Comparison of ENCODE assay signal across 16 cellular contexts in the genomic region with DNA sequence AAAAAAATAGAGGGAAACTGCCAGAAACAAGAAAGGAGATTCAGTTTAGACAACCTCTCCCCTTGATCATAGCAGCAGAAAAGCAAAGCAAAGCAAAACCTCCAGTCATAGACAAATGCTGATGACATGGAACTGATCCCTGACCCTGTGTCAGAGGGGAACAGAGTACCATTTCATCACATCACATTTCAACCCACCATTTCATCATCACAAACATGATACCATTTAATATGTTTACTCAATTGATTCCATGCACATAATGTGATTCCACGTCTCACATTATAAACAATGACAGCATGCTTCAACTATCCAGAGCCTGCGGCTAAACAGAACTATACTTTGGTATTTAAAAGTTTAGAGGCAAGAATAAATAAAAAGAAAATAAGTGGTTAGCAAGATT. TPM values are rescaled to one million over a fixed set of nuclear protein-coding genes. Genes with fewer than 3 reads are reported as not detected.
DNase-seq lines count a peak whose midpoint lies in the region; ATAC-seq, FAIRE-seq and TF ChIP-seq lines count a peak whose summit lies in the region.
"Had no signal": no experiment of that assay in that cellular context is flagged by ENCODE, and none has a peak within 500 bp of the region (broad histone marks: within the 10 kb centered on the region; RNA-seq: fewer than 3 reads in every experiment).

No MANE protein-coding gene starts in this region.

- no peaks in the 10 kb centered on the region for H3K9me3 ChIP-seq in HepG2 (ENCODE audit: low read length)
- H3K9me3 ChIP-seq: thyroid gland had no signal

- no peak overlapping the region for H3K9ac ChIP-seq in HepG2 (ENCODE audit: insufficient read depth, low read depth, low read length)

- TF ChIP-seq EP300 in HepG2 (IDR thresholded peaks at IDR 0.05; ENCODE audit: low read depth in 2 of 2, low read length in 2 of 2) (peak; percentile 35 to 51; a peak in 1 of 4 replicates), HepG2 (CRISPR knock-in tag; IDR thresholded peaks at IDR 0.05; ENCODE audit: borderline replicate concordance) (no peak)

- no peaks in the 10 kb centered on the region for H4K20me1 ChIP-seq in HepG2 (ENCODE audit: insufficient read depth, low read length)

- no peak overlapping the region for H3K4me3 ChIP-seq in astrocyte of the spinal cord (ENCODE audit: low read depth, low read length)
- H3K4me3 ChIP-seq in HepG2 (replicated peaks in 1 of 3; ENCODE audit: insufficient read depth in 1 of 3, low read depth in 2 of 3, low read length in 3 of 3) = no peak overlapping the region
- H3K4me3 ChIP-seq in H7 (ENCODE audit: insufficient read depth, low read depth, low read length) = no peak overlapping the region
- H3K4me3 ChIP-seq: thyroid gland had no signal

- H3K4me3 Mint-ChIP-seq in activated CD4-positive, alpha-beta T cell treated with anti-CD3 and anti-CD28 coated beads for 36 hours = no peak overlapping the region
- H3K4me3 Mint-ChIP-seq: CD4-positive, alpha-beta T cell; dendritic cell treated with granulocyte-macrophage colony-stimulating factor and Interleukin-4, amounts not matched to agents 40 ng/mL and 50 ng/mL, for 4 days had no signal

- DNase-seq in AG08396 (ENCODE audit: low spot score) = peak; percentile 71
- DNase-seq in HPDE6-E6E7 (ENCODE audit: extremely low spot score) = peak; percentile 14
- DNase-seq in astrocyte of the spinal cord (ENCODE audit: low read depth, low spot score) = peak; percentile 80
- DNase-seq in HepG2 (ENCODE audit: low spot score) = peak; percentile 37
- no peak for DNase-seq in H7
- no peak for DNase-seq in posterior vena cava (ENCODE audit: low spot score)
- no peak for DNase-seq in activated CD4-positive, alpha-beta T cell treated with anti-CD3 and anti-CD28 coated beads for 36 hours
- no peak for DNase-seq in head of caudate nucleus
- DNase-seq: activated CD4-positive, alpha-beta T cell treated with anti-CD3 and anti-CD28 coated beads for 1 hour; CD4-positive, alpha-beta T cell; hippocampal formation; midbrain; NCI-H2227 treated with DMSO at 0.1 percent for 48 hours; SIG-M5; thyroid gland had no signal

- TF ChIP-seq RAD21 in HepG2 (CRISPR knock-in tag; IDR thresholded peaks at IDR 0.05) = no peak

- peak; percentile 86 for ATAC-seq in HepG2
- ATAC-seq in activated CD4-positive, alpha-beta T cell treated with anti-CD3 and anti-CD28 coated beads for 36 hours = no peak

- no peaks in the 10 kb centered on the region for H3K27me3 ChIP-seq in HepG2 (ENCODE audit: control insufficient read depth in 1 of 2, insufficient read depth in 2 of 2, low read length in 2 of 2)
- no peaks in the 10 kb centered on the region for H3K27me3 ChIP-seq in H7 (ENCODE audit: control insufficient read depth, insufficient read depth, low read length)
- H3K27me3 ChIP-seq: thyroid gland had no signal

- H3K27ac Mint-ChIP-seq in activated CD4-positive, alpha-beta T cell treated with anti-CD3 and anti-CD28 coated beads for 36 hours = no peak overlapping the region
- H3K27ac Mint-ChIP-seq: CD4-positive, alpha-beta T cell; dendritic cell treated with granulocyte-macrophage colony-stimulating factor and Interleukin-4, amounts not matched to agents 40 ng/mL and 50 ng/mL, for 4 days had no signal

- no peak for TF ChIP-seq CTCF in astrocyte of the spinal cord (IDR thresholded peaks at IDR 0.05; ENCODE audit: low read depth, low read length)
- no peak for TF ChIP-seq CTCF in HepG2 (CRISPR knock-in tag; IDR thresholded peaks at IDR 0.05)

- no peaks in the 10 kb centered on the region for H3K79me2 ChIP-seq in HepG2 (ENCODE audit: insufficient read depth, low read length)

- no TSS peak for BruUV-seq in HepG2 (replicated peaks; lab: Mats Ljungman, UMichigan)

- H3K36me3 Mint-ChIP-seq in activated CD4-positive, alpha-beta T cell treated with anti-CD3 and anti-CD28 coated beads for 36 hours (ENCODE audit: low read depth) = peaks cover 4% of the 10 kb centered on the region

- H3K4me1 ChIP-seq in HepG2 (ENCODE audit: insufficient read depth, low read length) = peaks cover 13% of the 10 kb centered on the region; the same call in 1 of the 2 replicates

- POLR2A ChIA-PET in HepG2 (lab: Yijun Ruan, JAX) = no interaction called here
- POLR2A ChIA-PET in activated CD4-positive, alpha-beta T cell treated with anti-CD3 and anti-CD28 coated beads for 36 hours (lab: Charles Lee) = no interaction called here

- FAIRE-seq in HepG2 (lab: Jason Lieb, UNC) = no peak

- CTCF ChIA-PET in HepG2 (lab: Yijun Ruan, JAX; ENCODE audit: low intra/inter-chr PET ratio, low total read pairs) = no interaction called here
- CTCF ChIA-PET in activated CD4-positive, alpha-beta T cell treated with anti-CD3 and anti-CD28 coated beads for 36 hours (lab: Charles Lee) = interaction anchor here (0.5 kb wide), 1 partner anchor 14 kb away, joined by 3 read pairs; no protein-coding TSS in a partner anchor

- no peak overlapping the region for H3K27ac ChIP-seq in HepG2 (ENCODE audit: extremely low read length, insufficient read depth, low read length)
- H3K27ac ChIP-seq: thyroid gland had no signal

- H3K4me2 ChIP-seq in HepG2 (ENCODE audit: low read depth, low read length) = no peak overlapping the region

- no peak overlapping the region for H2AFZ ChIP-seq in HepG2 (ENCODE audit: low read length)

- in situ Hi-C loops in astrocyte of the spinal cord (cut with HindIII; ENCODE audit: low sequenced_read_pairs) (no loop called here), HepG2 (cut with HindIII; ENCODE audit: extremely low pct_ligation_motif_present, low pct_unique_long_range_greater_than_20kb) (loop anchor here (10.0 kb wide), 2 partner anchors 742 to 802 kb away; no protein-coding TSS in a partner anchor)

- WGBS in HepG2 (ENCODE audit: low lambda C conversion rate) = 4% methylated on average over 2 of the region's 2 CpGs

- intact Hi-C loops in HepG2 (cut with micrococcal nuclease; ENCODE audit: unreplicated experiment) (loop anchor here (10.0 kb wide), 2 partner anchors 82 to 412 kb away; no protein-coding TSS in a partner anchor), posterior vena cava (cut with DNase I) (no loop called here), head of caudate nucleus (cut with DNase I) (loop anchor here (10.0 kb wide), 2 partner anchors 332 to 432 kb away; a partner anchor contains a TSS)
- intact Hi-C loops in activated CD4-positive, alpha-beta T cell treated with anti-CD3 and anti-CD28 coated beads for 36 hours (cut with DNase I, micrococcal nuclease) = loop anchor here in 1 of 2 experiments (10.0 kb wide), 2 partner anchors 322 to 432 kb away; no protein-coding TSS in a partner anchor

- H3K27me3 Mint-ChIP-seq in activated CD4-positive, alpha-beta T cell treated with anti-CD3 and anti-CD28 coated beads for 36 hours = no peaks in the 10 kb centered on the region
- H3K27me3 Mint-ChIP-seq: CD4-positive, alpha-beta T cell; dendritic cell treated with granulocyte-macrophage colony-stimulating factor and Interleukin-4, amounts not matched to agents 40 ng/mL and 50 ng/mL, for 4 days had no signal

- peaks cover 39% of the 10 kb centered on the region for H3K4me1 Mint-ChIP-seq in activated CD4-positive, alpha-beta T cell treated with anti-CD3 and anti-CD28 coated beads for 36 hours

- H3K36me3 ChIP-seq in HepG2 (replicated peaks in 1 of 2; ENCODE audit: control insufficient read depth in 1 of 2, insufficient read depth in 2 of 2, low read length in 2 of 2) = no peaks in the 10 kb centered on the region
- H3K36me3 ChIP-seq in H7 (replicated peaks; ENCODE audit: control insufficient read depth, insufficient read depth, low read length) = no peaks in the 10 kb centered on the region
- H3K36me3 ChIP-seq: thyroid gland had no signal

- no peak for TF ChIP-seq POLR2A in HepG2 (IDR thresholded peaks at IDR 0.05; ENCODE audit: insufficient read depth in 1 of 2, low read depth in 2 of 2, low read length in 2 of 2)

- no peaks in the 10 kb centered on the region for H3K9me3 Mint-ChIP-seq in activated CD4-positive, alpha-beta T cell treated with anti-CD3 and anti-CD28 coated beads for 36 hours (ENCODE audit: low read depth)
- H3K9me3 Mint-ChIP-seq: CD4-positive, alpha-beta T cell; dendritic cell treated with granulocyte-macrophage colony-stimulating factor and Interleukin-4, amounts not matched to agents 40 ng/mL and 50 ng/mL, for 4 days had no signal

TF ChIP-seq in HepG2, 621 proteins besides CTCF, POLR2A, EP300 and RAD21 (continues in another document):
- TF ChIP-seq POGZ (CRISPR knock-in tag; IDR thresholded peaks at IDR 0.05) = no peak

RNA-seq across cellular contexts. Expression of a gene that starts 28.7 kb away (rescaled TPM):
- not detected in 2 replicates for total RNA-seq in HepG2 (2016; rRNA removed; fragmentation: Illumina TruSeq; extraction: Trizol)
- total RNA-seq in HepG2 (2016; cell fraction: cytosol; rRNA removed; fragmentation: Illumina TruSeq; extraction: Trizol; ENCODE audit: low read depth) = not detected in 2 replicates
- total RNA-seq in HepG2 (2016; cell fraction: insoluble cytoplasmic fraction; rRNA removed; fragmentation: Illumina TruSeq; extraction: Trizol) = not detected in 2 replicates
- not detected in 2 replicates for total RNA-seq in HepG2 (2016; cell fraction: membrane; rRNA removed; fragmentation: Illumina TruSeq; extraction: Trizol)
- not detected in 2 replicates for total RNA-seq in HepG2 (2016; cell fraction: nucleus; rRNA removed; fragmentation: Illumina TruSeq; extraction: Trizol)
- not detected in 2 replicates for polyA plus RNA-seq in HepG2 (2011; rRNA removed)
- polyA plus RNA-seq in HepG2 (2011; cell fraction: cytosol; rRNA removed) = not detected in 2 replicates
- polyA plus RNA-seq in HepG2 (2011; cell fraction: nucleus; rRNA removed) = 0.05 TPM in 1 of 2 replicates, not detected in the other
- 0.09 TPM in 1 of 2 replicates, not detected in the other for polyA plus RNA-seq in HepG2 (2012)
- not detected in 2 replicates for polyA plus RNA-seq in HepG2 (2016; cell fraction: cytosol; fragmentation: Illumina TruSeq; extraction: Trizol; ENCODE audit: low read depth)
- polyA plus RNA-seq in HepG2 (2016; cell fraction: insoluble cytoplasmic fraction; fragmentation: Illumina TruSeq; extraction: Trizol; ENCODE audit: low read depth) = not detected in 2 replicates
- polyA plus RNA-seq in HepG2 (2016; cell fraction: membrane; fragmentation: Illumina TruSeq; extraction: Trizol; ENCODE audit: low read depth) = not detected in 2 replicates
- polyA plus RNA-seq in HepG2 (2016; cell fraction: nucleus; fragmentation: Illumina TruSeq; extraction: Trizol; ENCODE audit: insufficient read depth, low read depth) = 0.29 TPM in 1 of 2 replicates, not detected in the other
- polyA minus RNA-seq in HepG2 (2011; rRNA and poly(A)+ RNA removed; ENCODE audit: low replicate concordance) = not detected in 2 replicates
- not detected in 2 replicates for polyA minus RNA-seq in HepG2 (2011; cell fraction: cytosol; rRNA and poly(A)+ RNA removed)
- not detected in 2 replicates for polyA minus RNA-seq in HepG2 (2011; cell fraction: nucleus; rRNA and poly(A)+ RNA removed)
- not detected in 2 replicates for total RNA-seq in H7 (2014; rRNA removed; shearing (Covaris generic))
- total RNA-seq in posterior vena cava = under 1 TPM in 1 of 2 donors, not detected in 1; 0.14 TPM
- not detected for total RNA-seq in activated CD4-positive, alpha-beta T cell treated with anti-CD3 and anti-CD28 coated beads for 36 hours
- total RNA-seq: thyroid gland had no signal

Comparison
In these comparisons a context has a peak if more than half of its experiments do, and no peak if none do; other contexts are left out.
1. DNase-seq: peak in AG08396 (single experiment), HPDE6-E6E7 (single experiment), astrocyte of the spinal cord (single experiment) and HepG2 (single experiment); none in H7 (single experiment), posterior vena cava (single experiment), activated CD4-positive, alpha-beta T cell treated with anti-CD3 and anti-CD28 coated beads for 36 hours (single experiment) and head of caudate nucleus (0 of 42).
2. intact Hi-C loops: an anchor here in HepG2 (10.0 kb wide) and head of caudate nucleus (10.0 kb wide); none called in posterior vena cava.